In the genomic region with DNA sequence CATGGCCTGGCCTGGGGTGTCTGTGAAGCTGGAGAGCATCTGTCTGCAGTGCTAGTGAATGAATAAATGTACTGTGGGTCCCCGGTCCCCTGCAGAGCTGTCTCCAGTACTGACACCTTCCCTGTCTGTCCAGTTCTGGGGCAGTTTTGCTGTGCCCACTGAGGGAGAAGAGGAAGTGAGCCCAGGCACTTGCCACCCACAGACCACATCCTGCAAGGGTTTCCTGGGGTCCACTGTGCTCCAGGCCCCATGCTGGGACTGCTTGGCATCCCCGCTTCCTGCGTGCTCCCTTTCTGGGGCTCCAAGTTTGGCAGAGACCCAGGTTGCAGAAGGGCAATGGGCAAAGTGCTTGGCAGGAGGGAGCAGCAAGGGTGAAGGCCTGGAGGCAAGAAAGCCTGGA, we compare ENCODE assay signal across 16 cellular contexts. TPM values are rescaled to one million over a fixed set of nuclear protein-coding genes. Genes with fewer than 3 reads are reported as not detected.
DNase-seq lines count a peak whose midpoint lies in the region; ATAC-seq and TF ChIP-seq lines count a peak whose summit lies in the region.
"Had no signal": no experiment of that assay in that cellular context is flagged by ENCODE, and none has a peak within 500 bp of the region (broad histone marks: within the 10 kb centered on the region; RNA-seq: fewer than 3 reads in every experiment).

No MANE protein-coding gene starts in this region.

- no peak for TF ChIP-seq CTCF in activated CD8-positive, alpha-beta T cell treated with anti-CD3 and anti-CD28 coated beads for 36 hours (IDR thresholded peaks at IDR 0.05)
- TF ChIP-seq CTCF in IMR-90 (conservative IDR thresholded peaks at IDR 0.05; ENCODE audit: low read depth, low read length) (no peak), gastroesophageal sphincter (IDR thresholded peaks at IDR 0.05) (no peak), Calu3 (IDR thresholded peaks at IDR 0.05; ENCODE audit: unreplicated experiment) (no peak)

- H3K14ac ChIP-seq in IMR-90 (replicated peaks; ENCODE audit: low read depth, low read length) (no peak overlapping the region), trophoblast cell (ENCODE audit: low read length) (no peak overlapping the region)

- H2AK5ac ChIP-seq in IMR-90 (ENCODE audit: low read depth, low read length), result no peak overlapping the region
- peak overlapping the region; percentile 49 for H2AK5ac ChIP-seq in trophoblast cell (ENCODE audit: low read length)

- peak overlapping the region; percentile 58 for H3K27ac Mint-ChIP-seq in activated CD8-positive, alpha-beta T cell treated with anti-CD3 and anti-CD28 coated beads, Interleukin-2, amount 10 ng/mL, durations not matched to agents 7 days and 5 days
- H3K27ac Mint-ChIP-seq in activated CD8-positive, alpha-beta T cell treated with anti-CD3 and anti-CD28 coated beads for 36 hours, result no peak overlapping the region
- no peak overlapping the region for H3K27ac Mint-ChIP-seq in Calu3 (ENCODE audit: unreplicated experiment)

- peak; percentile 40 for DNase-seq in activated CD8-positive, alpha-beta T cell treated with anti-CD3 and anti-CD28 coated beads, Interleukin-2, amount 10 ng/mL, durations not matched to agents 7 days and 5 days
- no peak for DNase-seq in activated CD8-positive, alpha-beta T cell treated with anti-CD3 and anti-CD28 coated beads for 36 hours
- DNase-seq in IMR-90, result no peak
- DNase-seq in UCSD-AML1 (lab: John Stamatoyannopoulos, UW; ENCODE audit: unreplicated experiment), result peak; percentile 80
- DNase-seq in trophoblast cell, result no peak
- DNase-seq in NCI-H2171 treated with DMSO at 0.1 percent for 48 hours (lab: John Stamatoyannopoulos, UW), result no peak
- DNase-seq in Calu3, result no peak
- DNase-seq: activated CD4-positive, alpha-beta T cell treated with anti-CD3 and anti-CD28 coated beads for 48 hours; erythroblast; Karpas-422; NCI-H2081; occipital lobe; SW 1271 had no signal

- intact Hi-C loops in activated CD8-positive, alpha-beta T cell treated with anti-CD3 and anti-CD28 coated beads for 36 hours (cut with micrococcal nuclease), result no loop called here
- intact Hi-C loops in IMR-90 (cut with micrococcal nuclease) (no loop called here), Calu3 (cut with micrococcal nuclease; ENCODE audit: unreplicated experiment) (no loop called here)

- POLR2A ChIA-PET in activated CD8-positive, alpha-beta T cell treated with anti-CD3 and anti-CD28 coated beads, Interleukin-2, amount 10 ng/mL, durations not matched to agents 7 days and 5 days (lab: Charles Lee), result interaction anchor here (0.9 kb wide), 1 partner anchor 35 kb away, joined by 3 read pairs; no protein-coding TSS in a partner anchor
- POLR2A ChIA-PET in activated CD8-positive, alpha-beta T cell treated with anti-CD3 and anti-CD28 coated beads for 36 hours (lab: Charles Lee), result no interaction called here
- POLR2A ChIA-PET in IMR-90 (lab: Charles Lee; ENCODE audit: unreplicated experiment), result no interaction called here

- H3K9me1 ChIP-seq in IMR-90 (ENCODE audit: insufficient read depth, low read length), result peaks cover 8% of the 10 kb centered on the region

- no peak overlapping the region for H2BK12ac ChIP-seq in trophoblast cell (ENCODE audit: low read length)

- H3K4ac ChIP-seq in IMR-90 (ENCODE audit: low read depth, low read length), result no peak overlapping the region
- H3K4ac ChIP-seq in trophoblast cell (ENCODE audit: low read depth, low read length), result no peak overlapping the region

- peaks cover 14% of the 10 kb centered on the region for H3K4me1 ChIP-seq in IMR-90 (ENCODE audit: control insufficient read depth, insufficient read depth, low read length)
- H3K4me1 ChIP-seq in trophoblast cell (ENCODE audit: control insufficient read depth in 1 of 2, insufficient read depth in 2 of 2, low read length in 2 of 2), result peaks cover 20% of the 10 kb centered on the region in 2 experiments
- H3K4me1 ChIP-seq in gastroesophageal sphincter, result peaks cover 0 to 21% (median 3%) of the 10 kb centered on the region in 3 donors

- CTCF ChIA-PET in activated CD8-positive, alpha-beta T cell treated with anti-CD3 and anti-CD28 coated beads, Interleukin-2, amount 10 ng/mL, durations not matched to agents 7 days and 5 days (lab: Charles Lee), result interaction anchor here (2.2 to 2.4 kb wide), 2 partner anchors 27 to 70 kb away, joined by 7 read pairs; no protein-coding TSS in a partner anchor
- CTCF ChIA-PET in activated CD8-positive, alpha-beta T cell treated with anti-CD3 and anti-CD28 coated beads for 36 hours (lab: Charles Lee), result interaction anchor here (1.2 kb wide), 1 partner anchor 194 kb away, joined by 6 read pairs; no protein-coding TSS in a partner anchor
- CTCF ChIA-PET in IMR-90 (lab: Yijun Ruan, JAX) (no interaction called here), Calu3 (lab: Charles Lee) (interaction anchor here (0.7 kb wide), 1 partner anchor 10 kb away, joined by 5 read pairs; no protein-coding TSS in a partner anchor)

- H4K5ac ChIP-seq in IMR-90 (ENCODE audit: low read depth, low read length), result no peak overlapping the region

- in situ Hi-C loops in IMR-90 (cut with MboI; ENCODE audit: low sequenced_read_pairs), result no loop called here

- no peaks in the 10 kb centered on the region for H3K9me3 Mint-ChIP-seq in activated CD8-positive, alpha-beta T cell treated with anti-CD3 and anti-CD28 coated beads, Interleukin-2, amount 10 ng/mL, durations not matched to agents 7 days and 5 days (ENCODE audit: insufficient read depth)
- H3K9me3 Mint-ChIP-seq in activated CD8-positive, alpha-beta T cell treated with anti-CD3 and anti-CD28 coated beads for 36 hours, result no peaks in the 10 kb centered on the region
- no peaks in the 10 kb centered on the region for H3K9me3 Mint-ChIP-seq in Calu3 (ENCODE audit: low read depth, unreplicated experiment)

- H2BK15ac ChIP-seq in IMR-90 (ENCODE audit: low read depth, low read length), result no peak overlapping the region

- H3K36me3 ChIP-seq in IMR-90 (ENCODE audit: control insufficient read depth, insufficient read depth, low read length) (no peaks in the 10 kb centered on the region), trophoblast cell (ENCODE audit: control insufficient read depth in 1 of 2, insufficient read depth in 2 of 2, low read length in 2 of 2) (no peaks in the 10 kb centered on the region), gastroesophageal sphincter (no peaks in the 10 kb centered on the region)
- H3K36me3 ChIP-seq: upper lobe of left lung had no signal

- BruUV-seq in IMR-90 (replicated peaks; lab: Mats Ljungman, UMichigan) (no TSS peak), Calu3 (replicated peaks; lab: Mats Ljungman, UMichigan) (no TSS peak)

- H3K27me3 ChIP-seq in IMR-90 (ENCODE audit: control insufficient read depth, insufficient read depth, low read length), result no peaks in the 10 kb centered on the region
- no peaks in the 10 kb centered on the region for H3K27me3 ChIP-seq in trophoblast cell (ENCODE audit: insufficient read depth, low read length)
- no peaks in the 10 kb centered on the region for H3K27me3 ChIP-seq in gastroesophageal sphincter
- H3K27me3 ChIP-seq: upper lobe of left lung had no signal

- H3K23ac ChIP-seq in IMR-90 (ENCODE audit: low read depth, low read length), result no peak overlapping the region
- H3K23ac ChIP-seq in trophoblast cell (ENCODE audit: low read length), result no peak overlapping the region

- H4K12ac ChIP-seq in trophoblast cell (ENCODE audit: low read depth, low read length), result no peak overlapping the region

- H2BK5ac ChIP-seq in IMR-90 (ENCODE audit: low read depth, low read length, poor library complexity, severe bottlenecking) (no peak overlapping the region), trophoblast cell (ENCODE audit: low read depth, low read length, poor library complexity) (no peak overlapping the region)

- H3K36me3 Mint-ChIP-seq in activated CD8-positive, alpha-beta T cell treated with anti-CD3 and anti-CD28 coated beads, Interleukin-2, amount 10 ng/mL, durations not matched to agents 7 days and 5 days (ENCODE audit: low read depth), result no peaks in the 10 kb centered on the region
- H3K36me3 Mint-ChIP-seq in activated CD8-positive, alpha-beta T cell treated with anti-CD3 and anti-CD28 coated beads for 36 hours (ENCODE audit: low read depth), result no peaks in the 10 kb centered on the region
- peaks cover 24% of the 10 kb centered on the region for H3K36me3 Mint-ChIP-seq in Calu3 (ENCODE audit: insufficient read depth, unreplicated experiment)

- no peak overlapping the region for H3K56ac ChIP-seq in IMR-90 (ENCODE audit: extremely low read depth, insufficient read depth, low read length)

- WGBS in IMR-90 (ENCODE audit: extremely low coverage in 2 of 2, insufficient read length in 1 of 2), 2 experiments, result no CpG with 5 or more reads among the region's 3 CpGs
- no CpG with 5 or more reads among the region's 3 CpGs for WGBS in trophoblast cell (ENCODE audit: extremely low coverage, insufficient coverage, insufficient read length)
- 58% methylated on average over 2 of the region's 3 CpGs; no CpG with 5 or more reads in 1 of the 2 donors for WGBS in gastroesophageal sphincter (ENCODE audit: low coverage in 1 of 2), 2 donors

- no peak overlapping the region for H4K8ac ChIP-seq in IMR-90 (ENCODE audit: low read depth in 2 of 2, low read length in 2 of 2)
- H4K8ac ChIP-seq in trophoblast cell (ENCODE audit: low read depth, low read length), result no peak overlapping the region

- H2AFZ ChIP-seq in IMR-90 (replicated peaks; ENCODE audit: low read length, poor library complexity) (peak overlapping the region; percentile 17), trophoblast cell (ENCODE audit: insufficient read depth, low read length, poor library complexity) (no peak overlapping the region)

- H2BK120ac ChIP-seq in IMR-90 (ENCODE audit: low read depth, low read length) (no peak overlapping the region), trophoblast cell (ENCODE audit: insufficient read depth, low read length, poor library complexity) (no peak overlapping the region)

- no peaks in the 10 kb centered on the region for H3K9me3 ChIP-seq in IMR-90 (ENCODE audit: control insufficient read depth, insufficient read depth, low read length)
- no peaks in the 10 kb centered on the region for H3K9me3 ChIP-seq in trophoblast cell (ENCODE audit: insufficient read depth, low read depth, low read length)
- H3K9me3 ChIP-seq in gastroesophageal sphincter, result no peaks in the 10 kb centered on the region
- H3K9me3 ChIP-seq: upper lobe of left lung had no signal

- dilution Hi-C loops in IMR-90 (cut with HindIII; ENCODE audit: low sequenced_read_pairs, unreplicated experiment), result no loop called here

- no peak overlapping the region for H2BK20ac ChIP-seq in IMR-90 (ENCODE audit: low read depth, low read length)

- TF ChIP-seq RAD21 in IMR-90 (IDR thresholded peaks at IDR 0.05; ENCODE audit: low read length), result no peak

- TF ChIP-seq POLR2A in IMR-90 (IDR thresholded peaks at IDR 0.05; ENCODE audit: low read depth, low read length), result no peak
- no peak for TF ChIP-seq POLR2A in gastroesophageal sphincter (IDR thresholded peaks at IDR 0.05)

- H3K4me3 Mint-ChIP-seq in activated CD8-positive, alpha-beta T cell treated with anti-CD3 and anti-CD28 coated beads, Interleukin-2, amount 10 ng/mL, durations not matched to agents 7 days and 5 days, result no peak overlapping the region
- no peak overlapping the region for H3K4me3 Mint-ChIP-seq in activated CD8-positive, alpha-beta T cell treated with anti-CD3 and anti-CD28 coated beads for 36 hours
- no peak overlapping the region for H3K4me3 Mint-ChIP-seq in Calu3 (ENCODE audit: low read depth, unreplicated experiment)

- H3K79me2 ChIP-seq in trophoblast cell (ENCODE audit: control insufficient read depth, insufficient read depth, low read length, poor library complexity), result peaks cover 3% of the 10 kb centered on the region

- no peak overlapping the region for H2AK9ac ChIP-seq in IMR-90 (replicated peaks; ENCODE audit: low read depth, low read length, poor library complexity)

- H3K79me1 ChIP-seq in IMR-90 (ENCODE audit: low read depth in 1 of 2, low read length in 2 of 2), result no peaks in the 10 kb centered on the region
- peaks cover 22% of the 10 kb centered on the region for H3K79me1 ChIP-seq in trophoblast cell (ENCODE audit: low read length)

- no peak overlapping the region for H4K91ac ChIP-seq in IMR-90 (ENCODE audit: insufficient read depth, low read depth, low read length)
- H4K91ac ChIP-seq in trophoblast cell (ENCODE audit: low read depth, low read length), result peak overlapping the region; percentile 23

- H3K9ac ChIP-seq in IMR-90 (ENCODE audit: low read depth, low read length) (no peak overlapping the region), trophoblast cell (ENCODE audit: low read length) (no peak overlapping the region)

- H3K18ac ChIP-seq in IMR-90 (ENCODE audit: low read depth, low read length) (no peak overlapping the region), trophoblast cell (ENCODE audit: low read length) (no peak overlapping the region)

- H3K27ac ChIP-seq in IMR-90 (ENCODE audit: insufficient read depth, low read length) (no peak overlapping the region), trophoblast cell (ENCODE audit: low read depth, low read length) (no peak overlapping the region), gastroesophageal sphincter (no peak overlapping the region)
- H3K27ac ChIP-seq: upper lobe of left lung had no signal

- no peaks in the 10 kb centered on the region for H4K20me1 ChIP-seq in IMR-90 (ENCODE audit: insufficient read depth, low read length)

- no peak for TF ChIP-seq EP300 in gastroesophageal sphincter (IDR thresholded peaks at IDR 0.05)

- no peak for ATAC-seq in activated CD8-positive, alpha-beta T cell treated with anti-CD3 and anti-CD28 coated beads, Interleukin-2, amount 10 ng/mL, durations not matched to agents 7 days and 5 days
- no peak for ATAC-seq in activated CD8-positive, alpha-beta T cell treated with anti-CD3 and anti-CD28 coated beads for 36 hours
- ATAC-seq in IMR-90 (ENCODE audit: low read depth), result no peak
- ATAC-seq in gastroesophageal sphincter, result no peak

- H3K27me3 Mint-ChIP-seq in activated CD8-positive, alpha-beta T cell treated with anti-CD3 and anti-CD28 coated beads, Interleukin-2, amount 10 ng/mL, durations not matched to agents 7 days and 5 days (ENCODE audit: low read depth), result no peaks in the 10 kb centered on the region
- H3K27me3 Mint-ChIP-seq in activated CD8-positive, alpha-beta T cell treated with anti-CD3 and anti-CD28 coated beads for 36 hours, result no peaks in the 10 kb centered on the region
- no peaks in the 10 kb centered on the region for H3K27me3 Mint-ChIP-seq in Calu3 (ENCODE audit: unreplicated experiment)

- H3K4me3 ChIP-seq in IMR-90 (ENCODE audit: insufficient read depth, low read depth, low read length), result no peak overlapping the region
- H3K4me3 ChIP-seq in trophoblast cell (ENCODE audit: low read depth, low read length), result no peak overlapping the region
- no peak overlapping the region for H3K4me3 ChIP-seq in gastroesophageal sphincter
- H3K4me3 ChIP-seq: lung, upper lobe of left lung had no signal

- H3K4me1 Mint-ChIP-seq in activated CD8-positive, alpha-beta T cell treated with anti-CD3 and anti-CD28 coated beads, Interleukin-2, amount 10 ng/mL, durations not matched to agents 7 days and 5 days (ENCODE audit: low read depth), result peaks cover 39% of the 10 kb centered on the region
- H3K4me1 Mint-ChIP-seq in activated CD8-positive, alpha-beta T cell treated with anti-CD3 and anti-CD28 coated beads for 36 hours (ENCODE audit: low read depth), result peaks cover 15% of the 10 kb centered on the region
- H3K4me1 Mint-ChIP-seq in Calu3 (ENCODE audit: low read depth, unreplicated experiment), result peaks cover 7% of the 10 kb centered on the region

- H3K4me2 ChIP-seq in IMR-90 (ENCODE audit: low read depth, low read length) (no peak overlapping the region), trophoblast cell (ENCODE audit: low read length) (no peak overlapping the region)

RNA-seq across cellular contexts. Expression of a gene that starts 4.9 kb away (rescaled TPM):
- 10 to 100 TPM; 36.8 to 37.9 TPM for total RNA-seq in activated CD8-positive, alpha-beta T cell treated with anti-CD3 and anti-CD28 coated beads, Interleukin-2, amount 10 ng/mL, durations not matched to agents 7 days and 5 days
- total RNA-seq in activated CD8-positive, alpha-beta T cell treated with anti-CD3 and anti-CD28 coated beads for 36 hours, result 10 to 100 TPM; 43.4 to 48.8 TPM
- total RNA-seq in IMR-90 (2012; rRNA removed) (29.9 and 32.5 TPM in 2 replicates), gastroesophageal sphincter (10 to 100 TPM; 15.4 to 37.6 (median 20.9) TPM), Calu3 (2022) (46.3 and 48.3 TPM in 2 replicates)
- 39.3 and 39.4 TPM in 2 replicates for polyA plus RNA-seq in IMR-90 (2012; rRNA removed)
- polyA plus RNA-seq in IMR-90 (2012; cell fraction: cytosol; rRNA removed), result 14.9 and 24.2 TPM in 2 replicates
- 70.6 and 99.2 TPM in 2 replicates for polyA plus RNA-seq in IMR-90 (2012; cell fraction: nucleus; rRNA removed; ENCODE audit: low replicate concordance)
- 64.5 and 69.3 TPM in 2 replicates for polyA plus RNA-seq in trophoblast cell (2013)

Comparison
In these comparisons a context has a peak if more than half of its experiments do, and no peak if none do; other contexts are left out.
1. DNase-seq: peak in activated CD8-positive, alpha-beta T cell treated with anti-CD3 and anti-CD28 coated beads, Interleukin-2, amount 10 ng/mL, durations not matched to agents 7 days and 5 days (single experiment) and UCSD-AML1 (single experiment); none in activated CD8-positive, alpha-beta T cell treated with anti-CD3 and anti-CD28 coated beads for 36 hours (single experiment), IMR-90 (single experiment), trophoblast cell (0 of 2), NCI-H2171 treated with DMSO at 0.1 percent for 48 hours (single experiment) and Calu3 (single experiment).